8 cellular contexts compared by ENCODE assay signal in genomic region chr19:16659832-16660708, GRCh38. TPM values are rescaled to one million over a fixed set of nuclear protein-coding genes. Genes with fewer than 3 reads are reported as not detected.
DNase-seq lines count a peak whose midpoint lies in the region; ATAC-seq and TF ChIP-seq lines count a peak whose summit lies in the region.

SMIM7 (minus strand) TSS chr19:16660144; CDS start chr19:16660110, 34 bp downstream.

- H3K9me3 Mint-ChIP-seq in endothelial cell (ENCODE audit: unreplicated experiment) (no peaks in the 10 kb centered on the region), mesothelial cell of epicardium (no peaks in the 10 kb centered on the region)

- TF ChIP-seq CTCF in OCI-LY3 (IDR thresholded peaks at IDR 0.05; ENCODE audit: low read depth, low read length): peak; percentile 46
- no peak for TF ChIP-seq CTCF in endothelial cell (IDR thresholded peaks at IDR 0.05; ENCODE audit: unreplicated experiment)
- TF ChIP-seq CTCF in mesothelial cell of epicardium (IDR thresholded peaks at IDR 0.05; ENCODE audit: unreplicated experiment): no peak

- peak within 1 kb of the TSS; percentile 93 for H3K9ac ChIP-seq in OCI-LY3 (ENCODE audit: low read length)

- H3K9me3 ChIP-seq in OCI-LY3 (ENCODE audit: insufficient read depth, low read length): no peaks in the 10 kb centered on the region

- H4K20me1 ChIP-seq in OCI-LY3 (ENCODE audit: insufficient read depth, low read length): peaks cover 29% of the 10 kb centered on the region

- peak within 1 kb of the TSS; percentile 97 for H3K4me2 ChIP-seq in OCI-LY3 (ENCODE audit: low read length)

- DNase-seq in DMS 273 (lab: John Stamatoyannopoulos, UW; ENCODE audit: unreplicated experiment) (peak; percentile 100), HuH-7 (ENCODE audit: low spot score) (peak; percentile 94), endothelial cell (ENCODE audit: low spot score) (peak; percentile 98), mesothelial cell of epicardium (ENCODE audit: low spot score in 2 of 2, unreplicated experiment in 2 of 2) (peak; percentile 92 to 95)
- peak; percentile 98 for DNase-seq in activated CD8-positive, alpha-beta memory T cell treated with anti-CD3 and anti-CD28 coated beads, Interleukin-2, amount 50 U/mL, for 48 hours
- peak; percentile 99 for DNase-seq in stimulated activated CD8-positive, alpha-beta memory T cell treated with anti-CD3 and anti-CD28 coated beads, Interleukin-15, amount 100 ng/mL, for 48 hours (ENCODE audit: low read depth in 2 of 2)

- no peaks in the 10 kb centered on the region for H3K27me3 ChIP-seq in OCI-LY3 (ENCODE audit: low read depth, low read length)

- peak within 1 kb of the TSS; percentile 97 for H3K4me3 ChIP-seq in OCI-LY3 (ENCODE audit: low read length)

- peak; percentile 84 for ATAC-seq in GM21515 (IDR thresholded peaks at IDR 0.05; ENCODE audit: unreplicated experiment)

- H3K27ac ChIP-seq in OCI-LY3 (ENCODE audit: low read length): peak within 1 kb of the TSS; percentile 74

- peaks cover 34% of the 10 kb centered on the region for H3K36me3 ChIP-seq in OCI-LY3 (replicated peaks; ENCODE audit: low read depth, low read length)

- peaks cover 14% of the 10 kb centered on the region for H3K4me1 ChIP-seq in OCI-LY3 (ENCODE audit: low read length)

- peak within 1 kb of the TSS; percentile 98 for H3K4me3 Mint-ChIP-seq in endothelial cell (ENCODE audit: unreplicated experiment)
- H3K4me3 Mint-ChIP-seq in mesothelial cell of epicardium: peak within 1 kb of the TSS; percentile 99

- H3K27me3 Mint-ChIP-seq in endothelial cell (ENCODE audit: unreplicated experiment): peaks cover 8% of the 10 kb centered on the region
- no peaks in the 10 kb centered on the region for H3K27me3 Mint-ChIP-seq in mesothelial cell of epicardium (ENCODE audit: low read depth)

- H3K27ac Mint-ChIP-seq in endothelial cell (ENCODE audit: unreplicated experiment): peak within 1 kb of the TSS; percentile 99
- peak within 1 kb of the TSS; percentile 99 for H3K27ac Mint-ChIP-seq in mesothelial cell of epicardium

- H3K4me1 Mint-ChIP-seq in endothelial cell (ENCODE audit: unreplicated experiment) (peaks cover 14% of the 10 kb centered on the region), mesothelial cell of epicardium (peaks cover 16% of the 10 kb centered on the region)

- peaks cover 43% of the 10 kb centered on the region for H3K79me2 ChIP-seq in OCI-LY3 (ENCODE audit: low read length)

- peak within 1 kb of the TSS; percentile 85 for H2AFZ ChIP-seq in OCI-LY3 (ENCODE audit: low read depth, low read length)

- H3K36me3 Mint-ChIP-seq in endothelial cell (ENCODE audit: low read depth, unreplicated experiment): peaks cover 23% of the 10 kb centered on the region
- H3K36me3 Mint-ChIP-seq in mesothelial cell of epicardium: peaks cover 13% of the 10 kb centered on the region

RNA-seq across cellular contexts. Expression of gene SMIM7, which starts in this region (rescaled TPM):
- total RNA-seq in endothelial cell (ENCODE audit: unreplicated experiment) (53.2 TPM), mesothelial cell of epicardium (74.8 to 80.9 TPM (median 80.2 TPM) in 3 replicates)

Comparison
In these comparisons a context has a peak if more than half of its experiments do, and no peak if none do; other contexts are left out.
1. Peak in every context shown above with its lines: DNase-seq, ATAC-seq, H3K4me3 ChIP-seq and H3K27ac ChIP-seq.